In the genomic region with DNA sequence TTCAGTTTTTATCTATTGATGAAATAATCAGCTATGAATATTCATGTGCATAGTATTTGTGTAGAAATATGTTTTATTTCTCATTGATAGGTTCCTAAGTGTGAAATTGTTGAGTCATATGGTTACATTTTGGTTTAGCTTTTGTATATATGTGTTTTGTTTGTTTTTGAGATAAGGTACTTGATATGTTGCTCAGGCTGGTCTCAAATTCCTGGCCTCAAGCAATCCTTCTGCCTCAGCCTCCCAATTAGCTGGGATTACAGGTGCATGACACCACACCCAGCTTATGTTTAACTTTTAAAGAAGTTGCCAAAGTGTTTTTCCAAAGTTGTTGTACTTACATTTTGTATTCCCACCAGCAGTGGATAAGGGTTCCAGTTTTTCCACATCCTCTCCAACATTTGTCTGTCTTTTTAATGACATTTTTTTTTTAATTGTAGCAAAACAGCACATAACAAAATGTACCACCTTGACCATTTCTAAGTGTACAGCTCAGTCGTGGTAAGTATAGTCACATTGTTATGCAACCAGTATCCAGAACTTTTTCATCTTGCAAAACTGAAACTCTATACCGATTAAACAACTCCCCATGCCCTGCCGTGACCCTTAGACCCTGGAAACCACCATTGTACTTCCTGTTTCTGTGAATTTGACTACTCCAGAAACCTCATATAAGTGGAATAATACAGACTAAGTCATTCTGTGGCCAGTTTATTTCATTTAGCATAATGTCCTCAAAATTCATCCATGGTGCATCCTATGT, we compare ENCODE assay signal across 8 cellular contexts. TPM values are rescaled to one million over a fixed set of nuclear protein-coding genes. Genes with fewer than 3 reads are reported as not detected.
DNase-seq lines count a peak whose midpoint lies in the region; ATAC-seq and TF ChIP-seq lines count a peak whose summit lies in the region.

No MANE protein-coding gene starts in this region.

- no peak overlapping the region for H3K27ac ChIP-seq in parathyroid adenoma
- no peak overlapping the region for H3K27ac ChIP-seq in ascending aorta

- H3K36me3 ChIP-seq in parathyroid adenoma (ENCODE audit: control insufficient read depth, insufficient read depth, low read length) = no peaks in the 10 kb centered on the region
- no peaks in the 10 kb centered on the region for H3K36me3 ChIP-seq in ascending aorta

- intact Hi-C loops in ascending aorta (cut with DNase I) = no loop called here

- no peaks in the 10 kb centered on the region for H3K27me3 ChIP-seq in parathyroid adenoma (ENCODE audit: control insufficient read depth, insufficient read depth, low read length)
- H3K27me3 ChIP-seq in ascending aorta = no peaks in the 10 kb centered on the region

- no peak overlapping the region for H3K4me2 ChIP-seq in parathyroid adenoma (ENCODE audit: low read length)

- H3K4me1 ChIP-seq in parathyroid adenoma (no peaks in the 10 kb centered on the region), ascending aorta (no peaks in the 10 kb centered on the region)

- no peak for TF ChIP-seq CTCF in parathyroid adenoma (IDR thresholded peaks at IDR 0.05)
- no peak for TF ChIP-seq CTCF in ascending aorta (IDR thresholded peaks at IDR 0.05)

- DNase-seq in UCSD-AML1 (lab: John Stamatoyannopoulos, UW; ENCODE audit: unreplicated experiment) (peak; percentile 23), cerebellar cortex (ENCODE audit: low spot score) (no peak), ascending aorta (ENCODE audit: low spot score in 2 of 2) (no peak), NCI-H2171 (lab: John Stamatoyannopoulos, UW) (no peak), ecto neural progenitor cell (ENCODE audit: low spot score) (no peak)

- peak overlapping the region; percentile 6 for H2AFZ ChIP-seq in parathyroid adenoma

- no peak overlapping the region for H3K9ac ChIP-seq in parathyroid adenoma

- ATAC-seq in GM19351 (IDR thresholded peaks at IDR 0.05; ENCODE audit: unreplicated experiment) = peak; percentile 75
- peak; percentile 60 for ATAC-seq in HG03095 (IDR thresholded peaks at IDR 0.05; ENCODE audit: unreplicated experiment)

- no peaks in the 10 kb centered on the region for H3K79me2 ChIP-seq in parathyroid adenoma

- H3K4me3 ChIP-seq in parathyroid adenoma (ENCODE audit: low read depth, low read length) (no peak overlapping the region), ascending aorta (no peak overlapping the region)

- H3K9me3 ChIP-seq in parathyroid adenoma (ENCODE audit: control insufficient read depth, low read length) (no peaks in the 10 kb centered on the region), ascending aorta (no peaks in the 10 kb centered on the region)

RNA-seq across cellular contexts. Expression of a gene that starts 12.6 kb away (rescaled TPM):
- total RNA-seq in ascending aorta = 4.2 TPM

RNA-seq across cellular contexts. Expression of a gene that starts 53.3 kb away (rescaled TPM):
- 18.0 TPM for total RNA-seq in ascending aorta

RNA-seq across cellular contexts. Expression of a gene that starts 54.6 kb away (rescaled TPM):
- 2.8 TPM for total RNA-seq in ascending aorta
